Comparison of ENCODE assay signal across 8 cellular contexts in genomic region chr13:32530841-32531253, GRCh38. TPM values are rescaled to one million over a fixed set of nuclear protein-coding genes. Genes with fewer than 3 reads are reported as not detected.
DNase-seq lines count a peak whose midpoint lies in the region; ATAC-seq and TF ChIP-seq lines count a peak whose summit lies in the region.

No MANE protein-coding gene starts in this region.

- no peaks in the 10 kb centered on the region for H4K20me1 ChIP-seq in MM.1S (ENCODE audit: insufficient read depth, low read length)

- H3K4me3 Mint-ChIP-seq in endodermal cell = no peak overlapping the region

- ATAC-seq in GM21447 (IDR thresholded peaks at IDR 0.05; ENCODE audit: unreplicated experiment) = peak; percentile 87

- TF ChIP-seq CTCF in MM.1S (IDR thresholded peaks at IDR 0.05; ENCODE audit: low read length) (no peak), endodermal cell (conservative IDR thresholded peaks at IDR 0.05) (no peak)

- DNase-seq in EL = peak; percentile 56
- DNase-seq in MM.1S = peak; percentile 57
- no peak for DNase-seq in endodermal cell
- peak; percentile 27 for DNase-seq in non-pigmented ciliary epithelial cell (ENCODE audit: low read depth)
- DNase-seq in SHP77 (lab: John Stamatoyannopoulos, UW) = no peak
- DNase-seq in activated CD4-positive, alpha-beta T cell treated with anti-CD3 and anti-CD28 coated beads, Interleukin-2, amount 50 U/mL, for 1 hour = no peak
- DNase-seq in activated effector memory CD4-positive, alpha-beta T cell treated with Interleukin-2 at 50 U/mL for 16 hours = no peak

- no peaks in the 10 kb centered on the region for H3K9me3 ChIP-seq in MM.1S (replicated peaks; ENCODE audit: insufficient read depth, low read length)
- no peaks in the 10 kb centered on the region for H3K9me3 ChIP-seq in endodermal cell (ENCODE audit: control insufficient read depth, low read length)

- no peaks in the 10 kb centered on the region for H3K9me3 Mint-ChIP-seq in endodermal cell

- H3K4me2 ChIP-seq in MM.1S (ENCODE audit: low read depth, low read length) = peak overlapping the region; percentile 58

- peak overlapping the region; percentile 40 for H3K4me3 ChIP-seq in MM.1S (ENCODE audit: low read length)
- no peak overlapping the region for H3K4me3 ChIP-seq in endodermal cell (ENCODE audit: low read length)

- 50% methylated on average over 2 of the region's 2 CpGs; no CpG with 5 or more reads in 1 of the 2 experiments for WGBS in endodermal cell (ENCODE audit: insufficient coverage in 1 of 2, insufficient read length in 1 of 2), 2 experiments

- H3K9ac ChIP-seq in MM.1S (ENCODE audit: low read length) = peak overlapping the region; percentile 31; the same call in 1 of the 2 replicates
- no peak overlapping the region for H3K9ac ChIP-seq in endodermal cell (ENCODE audit: extremely low read depth, low read length, poor library complexity, severe bottlenecking)

- H3K27me3 ChIP-seq in MM.1S (replicated peaks; ENCODE audit: insufficient read depth, low read length) (no peaks in the 10 kb centered on the region), endodermal cell (ENCODE audit: control insufficient read depth, insufficient read depth, low read length, poor library complexity, severe bottlenecking) (no peaks in the 10 kb centered on the region)

- H2AFZ ChIP-seq in MM.1S (ENCODE audit: low read length) = no peak overlapping the region

- H3K27ac Mint-ChIP-seq in endodermal cell = peak overlapping the region; percentile 20

- H3K27me3 Mint-ChIP-seq in endodermal cell (ENCODE audit: insufficient read depth) = no peaks in the 10 kb centered on the region

- H3K27ac ChIP-seq in MM.1S (ENCODE audit: low read length) (peak overlapping the region; percentile 53), endodermal cell (ENCODE audit: low read depth, low read length) (no peak overlapping the region)

- H3K4me1 ChIP-seq in MM.1S (ENCODE audit: low read length) = peaks cover 4% of the 10 kb centered on the region; the same call in 1 of the 2 replicates
- peaks cover 4% of the 10 kb centered on the region for H3K4me1 ChIP-seq in endodermal cell (ENCODE audit: control insufficient read depth, insufficient read depth, low read length)

- peaks cover 20% of the 10 kb centered on the region for H3K4me1 Mint-ChIP-seq in endodermal cell

- peaks cover 11% of the 10 kb centered on the region; the same call in 1 of the 2 replicates for H3F3A ChIP-seq in MM.1S (ENCODE audit: insufficient read depth, low read length)

- H3K36me3 Mint-ChIP-seq in endodermal cell (ENCODE audit: low read depth) = peaks cover 42% of the 10 kb centered on the region

- no peaks in the 10 kb centered on the region for H3K9me2 ChIP-seq in MM.1S (replicated peaks; ENCODE audit: insufficient read depth, low read length)

- peaks cover 80% of the 10 kb centered on the region for H3K79me2 ChIP-seq in MM.1S (ENCODE audit: low read length)

- H3K36me3 ChIP-seq in MM.1S (replicated peaks; ENCODE audit: insufficient read depth, low read length) (no peaks in the 10 kb centered on the region), endodermal cell (ENCODE audit: control insufficient read depth, insufficient read depth, low read length) (peaks cover 28% of the 10 kb centered on the region)

RNA-seq across cellular contexts. Expression of gene N4BP2L2, which starts 7.7 kb away (rescaled TPM):
- 10 to 100 TPM; 70.4 to 92.8 TPM for total RNA-seq in endodermal cell
- 73.7 TPM for polyA plus RNA-seq in endodermal cell (2013, experiment 1 of 2)
- 76.6 TPM for polyA plus RNA-seq in endodermal cell (2013, experiment 2 of 2)

RNA-seq across cellular contexts. Expression of gene PDS5B, which starts 55.4 kb away (rescaled TPM):
- total RNA-seq in endodermal cell = 10 to 100 TPM; 46.9 to 57.1 TPM
- polyA plus RNA-seq in endodermal cell (2013, experiment 1 of 2) = 36.8 TPM
- 39.5 TPM for polyA plus RNA-seq in endodermal cell (2013, experiment 2 of 2)

Comparison
In these comparisons a context has a peak if more than half of its experiments do, and no peak if none do; other contexts are left out.
1. DNase-seq: peak in EL (single experiment), MM.1S (single experiment) and non-pigmented ciliary epithelial cell (single experiment); none in endodermal cell (single experiment), SHP77 (0 of 2), activated CD4-positive, alpha-beta T cell treated with anti-CD3 and anti-CD28 coated beads, Interleukin-2, amount 50 U/mL, for 1 hour (single experiment) and activated effector memory CD4-positive, alpha-beta T cell treated with Interleukin-2 at 50 U/mL for 16 hours (single experiment).